Comparison of ENCODE assay signal across 28 cellular contexts in genomic region chr3:52779011-52779410, GRCh38. TPM values are rescaled to one million over a fixed set of nuclear protein-coding genes. Genes with fewer than 3 reads are reported as not detected.
DNase-seq lines count a peak whose midpoint lies in the region; ATAC-seq, FAIRE-seq and TF ChIP-seq lines count a peak whose summit lies in the region.
"Had no signal": no experiment of that assay in that cellular context is flagged by ENCODE, and none has a peak within 500 bp of the region (broad histone marks: within the 10 kb centered on the region; RNA-seq: fewer than 3 reads in every experiment).

No MANE protein-coding gene starts in this region.

- H3K9me3 Mint-ChIP-seq in stimulated activated naive B cell treated with anti-CD40 and anti-IgM and Interleukin-4, amounts not matched to agents 10 μg/mL and 1 μg/mL and 100 μg/mL, for 72 hours: no peaks in the 10 kb centered on the region
- H3K9me3 Mint-ChIP-seq: activated CD4-positive, alpha-beta T cell treated with anti-CD3 and anti-CD28 coated beads, Interleukin-2, amount 10 ng/mL, durations not matched to agents 7 days and 5 days; activated T-helper 17 cell treated with anti-CD3 and anti-CD28 coated beads, Interleukin-2, amount 50 U/mL, for 72 hours; endodermal cell had no signal

- intact Hi-C loops in cardiac septum (cut with DNase I): no loop called here
- intact Hi-C loops in heart left ventricle (cut with DNase I): loop anchor here in 4 of 10 donors (10.0 kb wide), 3 partner anchors 116 to 296 kb away; partner anchors contain the start of gene STIMATE (in 1 of the 4)

- no peaks in the 10 kb centered on the region for H3K79me2 ChIP-seq in OCI-LY3 (ENCODE audit: low read length)

- H3K4me3 Mint-ChIP-seq in stimulated activated naive B cell treated with anti-CD40 and anti-IgM and Interleukin-4, amounts not matched to agents 10 μg/mL and 1 μg/mL and 100 μg/mL, for 72 hours: peak overlapping the region in 1 of 2 donors; percentile 31
- H3K4me3 Mint-ChIP-seq: activated CD4-positive, alpha-beta T cell treated with anti-CD3 and anti-CD28 coated beads, Interleukin-2, amount 10 ng/mL, durations not matched to agents 7 days and 5 days; activated naive CD8-positive, alpha-beta T cell; activated T-helper 17 cell treated with anti-CD3 and anti-CD28 coated beads, Interleukin-2, amount 50 U/mL, for 72 hours; endodermal cell had no signal

- peak overlapping the region; percentile 76 for H2AFZ ChIP-seq in OCI-LY3 (ENCODE audit: low read depth, low read length)

- peaks cover 0 to 16% (median 0%) of the 10 kb centered on the region in 12 donors for H3K4me1 ChIP-seq in heart left ventricle
- peaks cover 35% of the 10 kb centered on the region for H3K4me1 ChIP-seq in OCI-LY3 (ENCODE audit: low read length)
- H3K4me1 ChIP-seq: foreskin keratinocyte, prostate gland had no signal

- FAIRE-seq in RCC 7860 (lab: Jason Lieb, UNC): no peak

- H3K27ac ChIP-seq in heart left ventricle (no peak overlapping the region), OCI-LY3 (ENCODE audit: low read length) (peak overlapping the region; percentile 79)
- H3K27ac ChIP-seq: C4-2B, foreskin keratinocyte, prostate gland had no signal

- H3K27me3 ChIP-seq in heart left ventricle (peaks cover 0 to 2% (median 0%) of the 10 kb centered on the region in 9 donors), OCI-LY3 (ENCODE audit: low read depth, low read length) (no peaks in the 10 kb centered on the region)

- 90 to 95% (median 91%) methylated on average over 4 of the region's 4 CpGs for WGBS in heart left ventricle, 4 donors

- peak overlapping the region; percentile 42; the same call in 1 of the 2 replicates for H3K9ac ChIP-seq in OCI-LY3 (ENCODE audit: low read length)

- no peak for TF ChIP-seq CTCF in heart left ventricle (IDR thresholded peaks at IDR 0.05)
- no peak for TF ChIP-seq CTCF in OCI-LY3 (IDR thresholded peaks at IDR 0.05; ENCODE audit: low read depth, low read length)

- H4K20me1 ChIP-seq in OCI-LY3 (ENCODE audit: insufficient read depth, low read length): no peaks in the 10 kb centered on the region

- H3K4me3 ChIP-seq in heart left ventricle: no peak overlapping the region
- H3K4me3 ChIP-seq in OCI-LY3 (ENCODE audit: low read length): peak overlapping the region; percentile 25; the same call in 1 of the 2 replicates
- H3K4me3 ChIP-seq: heart right ventricle, prostate gland had no signal

- no peaks in the 10 kb centered on the region for H3K27me3 Mint-ChIP-seq in stimulated activated naive B cell treated with anti-CD40 and anti-IgM and Interleukin-4, amounts not matched to agents 10 μg/mL and 1 μg/mL and 100 μg/mL, for 72 hours
- H3K27me3 Mint-ChIP-seq: activated naive CD8-positive, alpha-beta T cell had no signal

- ATAC-seq in heart left ventricle (no peak), HG03108 (IDR thresholded peaks at IDR 0.05; ENCODE audit: unreplicated experiment) (no peak)
- ATAC-seq in stimulated activated naive B cell treated with anti-CD40 and anti-IgM and Interleukin-4, amounts not matched to agents 10 μg/mL and 1 μg/mL and 100 μg/mL, for 72 hours (replicated peaks): no peak
- ATAC-seq: activated T-helper 17 cell treated with anti-CD3 and anti-CD28 coated beads, Interleukin-2, amount 50 U/mL, for 72 hours; esophagus mucosa; foreskin keratinocyte; heart right ventricle had no signal

- peak; percentile 6 for DNase-seq in cardiac septum (ENCODE audit: low spot score)
- DNase-seq in heart left ventricle: no peak
- peak; percentile 37 for DNase-seq in mesenteric fat pad (ENCODE audit: low spot score)
- DNase-seq in stimulated activated naive B cell treated with anti-CD40 and anti-IgM and Interleukin-4, amounts not matched to agents 10 μg/mL and 1 μg/mL and 100 μg/mL, for 72 hours: no peak
- no peak for DNase-seq in SKM-1 treated with dmso at 0.1 percent for 144 hours (lab: John Stamatoyannopoulos, UW; ENCODE audit: unreplicated experiment)
- no peak for DNase-seq in RCC 7860 (ENCODE audit: low spot score)
- DNase-seq: activated CD4-positive, alpha-beta T cell treated with anti-CD3 and anti-CD28 coated beads, Interleukin-2, amount 10 ng/mL, durations not matched to agents 7 days and 5 days; anterior cingulate cortex; Calu3; cortex of kidney; foreskin keratinocyte; HCEC 1CT; heart right ventricle; mammary epithelial cell; NCI-H1417 treated with DMSO at 0.1 percent for 48 hours; NCI-H446; NCI-H82 had no signal

- H3K4me2 ChIP-seq in OCI-LY3 (ENCODE audit: low read length): peak overlapping the region; percentile 72

- H3K36me3 ChIP-seq in heart left ventricle (no peaks in the 10 kb centered on the region), OCI-LY3 (replicated peaks; ENCODE audit: low read depth, low read length) (no peaks in the 10 kb centered on the region)
- H3K36me3 ChIP-seq: heart right ventricle, prostate gland had no signal

- no peaks in the 10 kb centered on the region for H3K9me3 ChIP-seq in heart left ventricle
- H3K9me3 ChIP-seq in OCI-LY3 (ENCODE audit: insufficient read depth, low read length): no peaks in the 10 kb centered on the region
- H3K9me3 ChIP-seq: heart right ventricle, prostate gland had no signal

- no peak for TF ChIP-seq POLR2A in heart left ventricle (IDR thresholded peaks at IDR 0.05)

- H3K4me1 Mint-ChIP-seq in stimulated activated naive B cell treated with anti-CD40 and anti-IgM and Interleukin-4, amounts not matched to agents 10 μg/mL and 1 μg/mL and 100 μg/mL, for 72 hours: peaks cover 17 to 23% of the 10 kb centered on the region in 2 donors
- H3K4me1 Mint-ChIP-seq: activated CD4-positive, alpha-beta T cell treated with anti-CD3 and anti-CD28 coated beads, Interleukin-2, amount 10 ng/mL, durations not matched to agents 7 days and 5 days; activated T-helper 17 cell treated with anti-CD3 and anti-CD28 coated beads, Interleukin-2, amount 50 U/mL, for 72 hours; endodermal cell had no signal

- H3K27ac Mint-ChIP-seq in stimulated activated naive B cell treated with anti-CD40 and anti-IgM and Interleukin-4, amounts not matched to agents 10 μg/mL and 1 μg/mL and 100 μg/mL, for 72 hours: peak overlapping the region; percentile 97
- H3K27ac Mint-ChIP-seq: activated CD4-positive, alpha-beta T cell treated with anti-CD3 and anti-CD28 coated beads, Interleukin-2, amount 10 ng/mL, durations not matched to agents 7 days and 5 days; activated naive CD8-positive, alpha-beta T cell; activated T-helper 17 cell treated with anti-CD3 and anti-CD28 coated beads, Interleukin-2, amount 50 U/mL, for 72 hours; endodermal cell had no signal

- no peaks in the 10 kb centered on the region for H3K36me3 Mint-ChIP-seq in stimulated activated naive B cell treated with anti-CD40 and anti-IgM and Interleukin-4, amounts not matched to agents 10 μg/mL and 1 μg/mL and 100 μg/mL, for 72 hours
- H3K36me3 Mint-ChIP-seq: activated naive CD8-positive, alpha-beta T cell had no signal

RNA-seq across cellular contexts. Expression of gene ITIH1, which starts 1.6 kb away (rescaled TPM):
- total RNA-seq in cardiac septum (0.35 TPM), heart left ventricle (under 1 TPM in 2 of 9 donors, not detected in 7; 0.21 to 0.23 TPM), mesenteric fat pad (not detected)
- under 1 TPM in 1 of 2 donors, not detected in 1; 0.04 TPM for polyA plus RNA-seq in heart left ventricle
- total RNA-seq: activated CD4-positive, alpha-beta T cell treated with anti-CD3 and anti-CD28 coated beads, Interleukin-2, amount 10 ng/mL, durations not matched to agents 7 days and 5 days; activated T-helper 17 cell treated with anti-CD3 and anti-CD28 coated beads, Interleukin-2, amount 50 U/mL, for 72 hours; Daoy; endodermal cell; foreskin keratinocyte; heart right ventricle; mammary epithelial cell; T-helper 2 cell treated with Interferon-gamma antibody and Interleukin-4, amounts not matched to agents 100 ng/mL and 5 ng/mL, for 36 hours; urinary bladder had no signal
- polyA plus RNA-seq: foreskin keratinocyte, mammary epithelial cell had no signal

RNA-seq across cellular contexts. Expression of gene NEK4, which starts 8.3 kb away (rescaled TPM):
- total RNA-seq in cardiac septum (17.1 TPM), heart left ventricle (10 to 100 TPM; 13.1 to 21.5 (median 15.2) TPM), mesenteric fat pad (18.1 TPM)
- 10 to 100 TPM in 1 of 2 donors, 1 to 10 TPM in 1; 2.7 to 11.0 TPM for polyA plus RNA-seq in heart left ventricle

RNA-seq across cellular contexts. Expression of gene ITIH3, which starts 15.6 kb away (rescaled TPM):
- total RNA-seq in cardiac septum (0.78 TPM), heart left ventricle (1 to 10 TPM in 1 of 9 donors, under 1 TPM in 8; 0.13 to 1.6 (median 0.65) TPM), mesenteric fat pad (0.71 TPM)
- polyA plus RNA-seq in heart left ventricle: under 1 TPM; 0.19 to 0.76 TPM
- total RNA-seq: activated CD4-positive, alpha-beta T cell treated with anti-CD3 and anti-CD28 coated beads, Interleukin-2, amount 10 ng/mL, durations not matched to agents 7 days and 5 days; activated T-helper 17 cell treated with anti-CD3 and anti-CD28 coated beads, Interleukin-2, amount 50 U/mL, for 72 hours; Calu3; Daoy; endodermal cell; foreskin keratinocyte; mammary epithelial cell; T-helper 2 cell treated with Interferon-gamma antibody and Interleukin-4, amounts not matched to agents 100 ng/mL and 5 ng/mL, for 36 hours had no signal
- polyA plus RNA-seq: foreskin keratinocyte, mammary epithelial cell had no signal

RNA-seq across cellular contexts. Expression of gene ITIH4, which starts 51.5 kb away (rescaled TPM):
- total RNA-seq in cardiac septum: 3.2 TPM
- total RNA-seq in heart left ventricle: 10 to 100 TPM in 1 of 9 donors, 1 to 10 TPM in 8; 1.4 to 11.2 (median 4.3) TPM
- 1 to 10 TPM in 1 of 2 donors, under 1 TPM in 1; 0.76 to 4.1 TPM for polyA plus RNA-seq in heart left ventricle
- total RNA-seq in mesenteric fat pad: 4.3 TPM

RNA-seq across cellular contexts. Expression of gene MUSTN1, which starts 55.8 kb away (rescaled TPM):
- total RNA-seq in cardiac septum (15.9 TPM), heart left ventricle (100 to 1,000 TPM in 2 of 9 donors, 10 to 100 TPM in 7; 13.5 to 207 (median 32.4) TPM), mesenteric fat pad (2.4 TPM)
- 100 to 1,000 TPM in 1 of 2 donors, 10 to 100 TPM in 1; 31.0 to 183 TPM for polyA plus RNA-seq in heart left ventricle
- total RNA-seq: Daoy, mammary epithelial cell had no signal

Comparison
In these comparisons a context has a peak if more than half of its experiments do, and no peak if none do; other contexts are left out.
1. DNase-seq: peak in cardiac septum (single experiment) and mesenteric fat pad (single experiment); none in heart left ventricle (0 of 5), stimulated activated naive B cell treated with anti-CD40 and anti-IgM and Interleukin-4, amounts not matched to agents 10 μg/mL and 1 μg/mL and 100 μg/mL, for 72 hours (single experiment), SKM-1 treated with dmso at 0.1 percent for 144 hours (single experiment) and RCC 7860 (single experiment).